Comparison of ENCODE assay signal across 9 cellular contexts in genomic region chr19:1883784-1884183, GRCh38. TPM values are rescaled to one million over a fixed set of nuclear protein-coding genes. Genes with fewer than 3 reads are reported as not detected.
DNase-seq lines count a peak whose midpoint lies in the region; TF ChIP-seq lines count a peak whose summit lies in the region.
"Had no signal": no experiment of that assay in that cellular context is flagged by ENCODE, and none has a peak within 500 bp of the region (broad histone marks: within the 10 kb centered on the region; RNA-seq: fewer than 3 reads in every experiment).

No MANE protein-coding gene starts in this region.

- peaks cover 19% of the 10 kb centered on the region for H3K36me3 Mint-ChIP-seq in Calu3 (ENCODE audit: insufficient read depth, unreplicated experiment)

- H3K27ac ChIP-seq in SU-DHL-6 (ENCODE audit: low read depth, low read length) = no peak overlapping the region
- peak overlapping the region; percentile 75 to 91 (median 86) for H3K27ac ChIP-seq in esophagus muscularis mucosa (replicated peaks in 1 of 4)
- peak overlapping the region; percentile 67 to 80 for H3K27ac ChIP-seq in prostate gland

- CTCF ChIA-PET in Calu3 (lab: Charles Lee) = no interaction called here

- H3K4me3 ChIP-seq in SU-DHL-6 (ENCODE audit: insufficient read depth, low read length, poor library complexity, severe bottlenecking) = peak overlapping the region; percentile 87
- H3K4me3 ChIP-seq in esophagus muscularis mucosa = peak overlapping the region; percentile 65 to 88 (median 72)
- H3K4me3 ChIP-seq in prostate gland = peak overlapping the region; percentile 53 to 86

- no peaks in the 10 kb centered on the region for H3K27me3 Mint-ChIP-seq in Calu3 (ENCODE audit: unreplicated experiment)

- H3K4me3 Mint-ChIP-seq in Calu3 (ENCODE audit: low read depth, unreplicated experiment) = peak overlapping the region; percentile 91

- peaks cover 6% of the 10 kb centered on the region; the same call in 1 of the 2 replicates for H3F3A ChIP-seq in SU-DHL-6 (ENCODE audit: insufficient read depth)

- H3K27me3 ChIP-seq in SU-DHL-6 (ENCODE audit: low read length) (no peaks in the 10 kb centered on the region), esophagus muscularis mucosa (no peaks in the 10 kb centered on the region), prostate gland (replicated peaks; ENCODE audit: insufficient read depth) (no peaks in the 10 kb centered on the region)

- peak overlapping the region; percentile 77 for H3K27ac Mint-ChIP-seq in Calu3 (ENCODE audit: unreplicated experiment)

- no peaks in the 10 kb centered on the region for H3K9me3 Mint-ChIP-seq in Calu3 (ENCODE audit: low read depth, unreplicated experiment)

- no peaks in the 10 kb centered on the region for H3K36me3 ChIP-seq in SU-DHL-6 (ENCODE audit: low read length)
- H3K36me3 ChIP-seq in esophagus muscularis mucosa = peaks cover 0 to 20% (median 13%) of the 10 kb centered on the region in 4 donors
- H3K36me3 ChIP-seq in prostate gland = no peaks in the 10 kb centered on the region

- DNase-seq in Calu3 = no peak
- DNase-seq in esophagus muscularis mucosa (ENCODE audit: extremely low spot score) = no peak
- no peak for DNase-seq in prostate gland (ENCODE audit: low spot score)
- no peak for DNase-seq in NCI-H510A treated with DMSO at 0.1 percent for 48 hours (lab: John Stamatoyannopoulos, UW)
- DNase-seq in amygdala (lab: John Stamatoyannopoulos, UW) = no peak
- no peak for DNase-seq in LoVo (ENCODE audit: low spot score)
- no peak for DNase-seq in stimulated activated CD4-positive, alpha-beta T cell treated with anti-CD3 and anti-CD28 coated beads, Interleukin-4, amount 100 ng/mL, for 4 hours
- DNase-seq: SW 1271 had no signal

- H3K9me3 ChIP-seq in SU-DHL-6 (ENCODE audit: insufficient read depth, low read length) (no peaks in the 10 kb centered on the region), esophagus muscularis mucosa (no peaks in the 10 kb centered on the region), prostate gland (no peaks in the 10 kb centered on the region)

- peaks cover 7% of the 10 kb centered on the region; the same call in 1 of the 2 replicates for H4K20me1 ChIP-seq in SU-DHL-6 (ENCODE audit: low read depth, low read length)

- BruUV-seq in Calu3 (replicated peaks; lab: Mats Ljungman, UMichigan) = no TSS peak

- peaks cover 28% of the 10 kb centered on the region for H3K4me1 Mint-ChIP-seq in Calu3 (ENCODE audit: low read depth, unreplicated experiment)

- no peak overlapping the region for H2AFZ ChIP-seq in SU-DHL-6 (ENCODE audit: low read depth, low read length, severe bottlenecking)

- intact Hi-C loops in Calu3 (cut with micrococcal nuclease; ENCODE audit: unreplicated experiment) = no loop called here
- intact Hi-C loops in esophagus muscularis mucosa (cut with DNase I) = no loop called here
- intact Hi-C loops in prostate gland (cut with DNase I) = no loop called here

- peak overlapping the region; percentile 95 for H3K4me2 ChIP-seq in SU-DHL-6 (ENCODE audit: low read depth, low read length, poor library complexity, severe bottlenecking)

- 19% methylated on average over 8 of the region's 8 CpGs for WGBS in esophagus muscularis mucosa
- 17% methylated on average over 8 of the region's 8 CpGs for WGBS in prostate gland

- no peak for TF ChIP-seq POLR2A in esophagus muscularis mucosa (IDR thresholded peaks at IDR 0.05; ENCODE audit: low read depth)
- no peak for TF ChIP-seq POLR2A in prostate gland (IDR thresholded peaks at IDR 0.05)

- peak overlapping the region; percentile 86 for H3K9ac ChIP-seq in SU-DHL-6 (ENCODE audit: low read length)

- H3K4me1 ChIP-seq in esophagus muscularis mucosa (peaks cover 40 to 58% (median 51%) of the 10 kb centered on the region in 4 donors), prostate gland (replicated peaks) (peaks cover 17% of the 10 kb centered on the region)

- no peaks in the 10 kb centered on the region for H3K9me2 ChIP-seq in SU-DHL-6 (replicated peaks; ENCODE audit: insufficient read depth, low read length)

- TF ChIP-seq EP300 in esophagus muscularis mucosa (IDR thresholded peaks at IDR 0.05) = no peak

- TF ChIP-seq CTCF in Calu3 (IDR thresholded peaks at IDR 0.05; ENCODE audit: unreplicated experiment) = no peak
- no peak for TF ChIP-seq CTCF in SU-DHL-6 (IDR thresholded peaks at IDR 0.05; ENCODE audit: insufficient read depth, low read length, poor library complexity, severe bottlenecking)
- TF ChIP-seq CTCF in esophagus muscularis mucosa (IDR thresholded peaks at IDR 0.05) = no peak
- TF ChIP-seq CTCF in prostate gland (IDR thresholded peaks at IDR 0.05) = no peak

- peaks cover 19% of the 10 kb centered on the region for H3K79me2 ChIP-seq in SU-DHL-6 (ENCODE audit: insufficient read depth, low read length)

RNA-seq across cellular contexts. Expression of gene ABHD17A, which starts 1.5 kb away (rescaled TPM):
- total RNA-seq in Calu3 (2022) (35.2 and 36.9 TPM in 2 replicates), esophagus muscularis mucosa (100 to 1,000 TPM in 2 of 4 donors, 10 to 100 TPM in 2; 89.7 to 125 (median 102) TPM), prostate gland (100 to 1,000 TPM; 131 to 146 TPM)

RNA-seq across cellular contexts. Expression of gene KLF16, which starts 20.4 kb away (rescaled TPM):
- total RNA-seq in Calu3 (2022) (32.3 and 39.0 TPM in 2 replicates), esophagus muscularis mucosa (10 to 100 TPM in 1 of 4 donors, 1 to 10 TPM in 3; 2.5 to 10.8 (median 8.5) TPM), prostate gland (10 to 100 TPM in 1 of 2 donors, 1 to 10 TPM in 1; 8.4 to 22.8 TPM)

RNA-seq across cellular contexts. Expression of gene ADAT3, which starts 21.4 kb away (rescaled TPM):
- total RNA-seq in Calu3 (2022) (6.7 TPM in 2 replicates), esophagus muscularis mucosa (1 to 10 TPM; 3.8 to 5.6 (median 4.4) TPM), prostate gland (10 to 100 TPM; 17.3 to 25.1 TPM)

RNA-seq across cellular contexts. Expression of gene SCAMP4, which starts 21.4 kb away (rescaled TPM):
- total RNA-seq in Calu3 (2022) = 64.2 and 80.5 TPM in 2 replicates
- 10 to 100 TPM; 26.6 to 76.5 (median 59.3) TPM for total RNA-seq in esophagus muscularis mucosa
- total RNA-seq in prostate gland = 100 to 1,000 TPM; 161 to 248 TPM

RNA-seq across cellular contexts. Expression of gene REXO1, which starts 35.5 kb away (rescaled TPM):
- total RNA-seq in Calu3 (2022) (34.1 and 39.5 TPM in 2 replicates), esophagus muscularis mucosa (10 to 100 TPM; 16.2 to 36.0 (median 26.1) TPM), prostate gland (10 to 100 TPM; 29.8 to 59.1 TPM)
